Comparison of ENCODE assay signal across 8 cellular contexts in the genomic region with DNA sequence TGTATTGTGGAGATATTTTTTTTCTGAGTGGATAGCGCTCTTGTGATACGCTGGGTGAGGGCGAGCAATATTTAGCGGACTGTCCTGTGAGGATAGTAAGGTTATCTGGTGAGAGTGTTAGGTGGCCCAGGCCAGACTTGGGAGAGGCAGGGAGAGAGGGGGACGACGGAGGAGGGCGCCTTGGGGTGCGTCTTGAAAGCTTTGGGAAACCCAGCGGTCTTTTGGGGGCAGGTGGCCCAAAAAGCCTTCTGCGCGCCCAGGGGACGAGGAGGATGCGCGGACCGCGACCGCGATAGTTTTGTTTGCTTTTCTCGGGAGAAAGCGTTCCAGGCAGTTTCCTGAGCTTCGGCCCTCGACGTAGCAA. TPM values are rescaled to one million over a fixed set of nuclear protein-coding genes. Genes with fewer than 3 reads are reported as not detected.
DNase-seq lines count a peak whose midpoint lies in the region; ATAC-seq, FAIRE-seq and TF ChIP-seq lines count a peak whose summit lies in the region.

No MANE protein-coding gene starts in this region.

- TF ChIP-seq CTCF in Caco-2 (IDR thresholded peaks at IDR 0.05; ENCODE audit: insufficient read depth in 1 of 2, low read depth in 1 of 2, low read length in 1 of 2, severe bottlenecking in 1 of 2, unreplicated experiment in 1 of 2) (no peak), coronary artery (IDR thresholded peaks at IDR 0.05) (no peak), GM10248 (IDR thresholded peaks at IDR 0.05; ENCODE audit: control extremely low read depth, extremely low read depth, low read depth, missing control alignments) (no peak), foreskin keratinocyte (conservative IDR thresholded peaks at IDR 0.05) (no peak)

- H3K4me1 ChIP-seq in Caco-2 (peaks cover 26% of the 10 kb centered on the region), foreskin keratinocyte (peaks cover 14% of the 10 kb centered on the region)

- H3K27ac Mint-ChIP-seq in Caco-2 (ENCODE audit: unreplicated experiment): peak overlapping the region; percentile 58
- peak overlapping the region; percentile 6 to 64 (median 7) for H3K27ac Mint-ChIP-seq in IgD-negative memory B cell
- H3K27ac Mint-ChIP-seq in naive B cell: peak overlapping the region; percentile 6 to 90 (median 52)

- no peaks in the 10 kb centered on the region for H3K9me3 ChIP-seq in Caco-2

- CTCF ChIA-PET in Caco-2 (lab: Charles Lee) (interaction anchor here (0.6 to 2.0 kb wide), 4 partner anchors 45 to 453 kb away, joined by 3 to 10 read pairs (median 6); no protein-coding TSS in a partner anchor), GM10248 (lab: Yijun Ruan, JAX) (interaction anchor here (0.8 to 2.8 kb wide), 10 partner anchors 14 to 453 kb away, joined by 3 to 13 read pairs (median 4); no protein-coding TSS in a partner anchor)

- H3K4me3 Mint-ChIP-seq in Caco-2 (ENCODE audit: unreplicated experiment) (peak overlapping the region; percentile 82), IgD-negative memory B cell (peak overlapping the region; percentile 86 to 94 (median 92)), naive B cell (peak overlapping the region; percentile 83 to 100 (median 90))

- intact Hi-C loops in Caco-2 (cut with micrococcal nuclease; ENCODE audit: unreplicated experiment): loop anchor here (1.0 to 5.0 kb wide), 7 partner anchors 147 to 571 kb away; a partner anchor contains a TSS

- H3K36me3 Mint-ChIP-seq in Caco-2 (ENCODE audit: insufficient read depth, unreplicated experiment) (peaks cover 6% of the 10 kb centered on the region), IgD-negative memory B cell (peaks cover 3% of the 10 kb centered on the region), naive B cell (no peaks in the 10 kb centered on the region)

- H3K4me3 ChIP-seq in Caco-2 (ENCODE audit: low read depth, low read length) (peak overlapping the region; percentile 91), coronary artery (peak overlapping the region; percentile 97)

- no TSS peak for BruUV-seq in Caco-2 (replicated peaks; lab: Mats Ljungman, UMichigan)

- H3K9me3 Mint-ChIP-seq in Caco-2 (ENCODE audit: unreplicated experiment) (no peaks in the 10 kb centered on the region), IgD-negative memory B cell (no peaks in the 10 kb centered on the region), naive B cell (no peaks in the 10 kb centered on the region)

- no peak for ATAC-seq in naive B cell (ENCODE audit: low read depth in 2 of 2)
- no peak for ATAC-seq in GM21360 (IDR thresholded peaks at IDR 0.05; ENCODE audit: unreplicated experiment)
- no peak for ATAC-seq in foreskin keratinocyte

- FAIRE-seq in GM12892 (lab: Jason Lieb, UNC): no peak

- no peaks in the 10 kb centered on the region for H3K27me3 ChIP-seq in Caco-2 (replicated peaks; ENCODE audit: control insufficient read depth, insufficient read depth, low read length)
- no peaks in the 10 kb centered on the region for H3K27me3 ChIP-seq in foreskin keratinocyte

- H3K27ac ChIP-seq in coronary artery (peak overlapping the region; percentile 86 to 98), foreskin keratinocyte (no peak overlapping the region)

- peaks cover 25% of the 10 kb centered on the region for H3K4me1 Mint-ChIP-seq in Caco-2 (ENCODE audit: low read depth, unreplicated experiment)
- H3K4me1 Mint-ChIP-seq in IgD-negative memory B cell: peaks cover 21 to 25% (median 25%) of the 10 kb centered on the region in 3 donors
- H3K4me1 Mint-ChIP-seq in naive B cell: peaks cover 23 to 36% (median 34%) of the 10 kb centered on the region in 3 donors

- H3K27me3 Mint-ChIP-seq in Caco-2 (ENCODE audit: insufficient read depth, unreplicated experiment) (no peaks in the 10 kb centered on the region), IgD-negative memory B cell (no peaks in the 10 kb centered on the region), naive B cell (no peaks in the 10 kb centered on the region)

- DNase-seq in Caco-2: no peak
- peak; percentile 71 for DNase-seq in coronary artery (ENCODE audit: low spot score)
- DNase-seq in naive B cell: peak; percentile 5
- DNase-seq in GM12892 (ENCODE audit: insufficient read length): no peak
- no peak for DNase-seq in GM10248 (ENCODE audit: extremely low spot score)
- no peak for DNase-seq in foreskin keratinocyte

- TF ChIP-seq POLR2A in GM12892 (IDR thresholded peaks at IDR 0.05; ENCODE audit: low read depth, low read length): no peak

- POLR2A ChIA-PET in Caco-2 (lab: Charles Lee) (interaction anchor here (0.6 to 1.0 kb wide), 2 partner anchors 30 to 37 kb away, joined by 3 read pairs; no protein-coding TSS in a partner anchor), GM10248 (lab: Yijun Ruan, JAX) (interaction anchor here (0.6 kb wide), 1 partner anchor 548 kb away, joined by 11 read pairs; no protein-coding TSS in a partner anchor)

- H3K36me3 ChIP-seq in Caco-2 (ENCODE audit: control insufficient read depth, insufficient read depth, low read length): no peaks in the 10 kb centered on the region

RNA-seq across cellular contexts. Expression of a gene that starts 0.5 kb away (rescaled TPM):
- total RNA-seq in Caco-2 (2022) (36.2 and 38.8 TPM in 2 replicates), foreskin keratinocyte (11.4 and 13.3 TPM in 2 replicates)
- polyA plus RNA-seq in IgD-negative memory B cell (19.9 TPM), naive B cell (ENCODE audit: low read depth in 6 of 6) (10 to 100 TPM in 5 of 6 donors, 1 to 10 TPM in 1; 2.9 to 20.6 (median 13.1) TPM), foreskin keratinocyte (5.2 and 5.8 TPM in 2 replicates)
- polyA plus RNA-seq in GM12892 (2012; ENCODE audit: missing spikeins): 17.6 TPM

Comparison
In these comparisons a context has a peak if more than half of its experiments do, and no peak if none do; other contexts are left out.
1. DNase-seq: peak in coronary artery (single experiment) and naive B cell (single experiment); none in Caco-2 (0 of 2), GM12892 (single experiment), GM10248 (single experiment) and foreskin keratinocyte (0 of 2).
2. H3K27ac Mint-ChIP-seq: peak in every context shown above with its lines; median percentile 58 in Caco-2; 52 in naive B cell; 7 in IgD-negative memory B cell.
3. Peak in every context shown above with its lines, with median percentiles within 50 percentile points of each other: H3K4me3 Mint-ChIP-seq.